Comparison of ENCODE assay signal across 11 cellular contexts in the genomic region with DNA sequence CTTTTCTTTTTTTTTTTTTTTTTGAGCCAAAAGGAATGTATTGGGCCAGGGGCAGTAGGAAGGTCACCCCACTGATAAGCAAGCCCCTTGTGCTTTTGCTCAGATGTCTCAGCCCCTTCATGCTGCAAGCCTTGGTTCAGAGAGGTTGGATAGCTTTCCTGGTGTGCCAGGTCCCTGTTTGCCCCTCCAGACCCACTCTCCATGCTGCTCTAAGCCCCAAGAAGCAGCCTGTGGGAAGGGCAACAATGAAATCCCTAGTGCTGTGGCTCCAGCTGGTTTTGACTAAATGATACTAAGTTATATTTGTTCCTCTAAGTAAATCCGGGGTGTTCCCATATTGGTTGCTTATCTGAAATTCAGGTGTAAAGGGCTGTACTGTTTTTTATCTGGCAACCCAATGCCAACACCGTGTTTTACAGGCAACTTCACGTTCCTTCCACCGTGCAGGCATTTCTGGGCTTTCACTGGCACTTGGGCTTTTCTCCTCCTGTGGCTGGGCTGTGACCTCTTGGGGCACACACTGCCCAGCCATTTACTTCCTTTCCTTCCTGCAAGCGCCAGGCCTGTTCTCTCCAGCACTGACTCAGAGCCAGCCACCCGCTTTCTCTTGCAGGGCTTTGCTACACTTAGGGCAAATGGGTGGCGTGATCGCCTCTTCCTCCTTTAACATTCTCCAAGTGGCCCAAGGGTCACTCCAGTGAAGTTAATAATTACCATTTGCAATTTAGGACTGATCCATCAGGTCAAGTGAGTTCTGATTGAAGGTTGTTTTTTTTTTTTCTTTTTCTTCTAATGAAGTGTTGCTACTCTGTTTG. TPM values are rescaled to one million over a fixed set of nuclear protein-coding genes. Genes with fewer than 3 reads are reported as not detected.
A peak's percentile ranks its signal among the peaks of the same experiment; 100 is the strongest.
DNase-seq lines count a peak whose midpoint lies in the region; ATAC-seq and TF ChIP-seq lines count a peak whose summit lies in the region.
"Had no signal": no experiment of that assay in that cellular context is flagged by ENCODE, and none has a peak within 500 bp of the region (broad histone marks: within the 10 kb centered on the region; RNA-seq: fewer than 3 reads in every experiment).

No MANE protein-coding gene starts in this region.

- H3F3A ChIP-seq in GM23338 (replicated peaks; ENCODE audit: low read depth) = no peaks in the 10 kb centered on the region

- H3K9me3 Mint-ChIP-seq in GM23338 = no peaks in the 10 kb centered on the region
- H3K9me3 Mint-ChIP-seq in WTC11 = no peaks in the 10 kb centered on the region
- H3K9me3 Mint-ChIP-seq in progenitor cell of endocrine pancreas (ENCODE audit: low read depth) = no peaks in the 10 kb centered on the region

- CTCF ChIA-PET in WTC11 (lab: Charles Lee) (interaction anchor here (0.5 to 1.8 kb wide), 12 partner anchors 8 to 120 kb away, joined by 3 to 12 read pairs (median 4); partner anchors contain the start of gene MERTK), HEK293T (lab: Yijun Ruan, JAX) (interaction anchor here (1.0 to 1.8 kb wide), 2 partner anchors 14 to 20 kb away, joined by 4 read pairs; no protein-coding TSS in a partner anchor)

- ATAC-seq in GM23338 (peak; percentile 28; the same call in 2 of the 3 replicates), WTC11 (no peak), GM19455 (IDR thresholded peaks at IDR 0.05; ENCODE audit: unreplicated experiment) (no peak)

- H3K27ac Mint-ChIP-seq in GM23338 (no peak overlapping the region), WTC11 (no peak overlapping the region), progenitor cell of endocrine pancreas (peak overlapping the region; percentile 99)

- POLR2A ChIA-PET in WTC11 (lab: Charles Lee) (no interaction called here), HEK293T (lab: Yijun Ruan, JAX) (interaction anchor here (1.3 kb wide), 1 partner anchor 22 kb away, joined by 4 read pairs; the partner anchor contains the start of gene MERTK)

- no peak overlapping the region for H3K4me3 ChIP-seq in GM23338

- H3K4me1 Mint-ChIP-seq in GM23338 (0 out of 3 replicates have a peak, but pooled peaks cover 7% of the 10 kb centered on the region), WTC11 (peaks cover 7% of the 10 kb centered on the region; the same call in 1 of the 2 replicates), progenitor cell of endocrine pancreas (ENCODE audit: low read depth) (peaks cover 37% of the 10 kb centered on the region)

- H3K9me2 ChIP-seq in GM23338 (ENCODE audit: insufficient read depth) = no peaks in the 10 kb centered on the region

- no peak overlapping the region for H3K27ac ChIP-seq in GM23338 (ENCODE audit: low read depth)

- H3K36me3 Mint-ChIP-seq in GM23338 (ENCODE audit: low read depth) (no peaks in the 10 kb centered on the region), WTC11 (no peaks in the 10 kb centered on the region), progenitor cell of endocrine pancreas (ENCODE audit: insufficient read depth) (peaks cover 6% of the 10 kb centered on the region)

- H3K4me2 ChIP-seq in GM23338 = no peak overlapping the region

- no peak for DNase-seq in GM23338 (ENCODE audit: low spot score)
- no peak for DNase-seq in WTC11 (ENCODE audit: low spot score)
- peak; percentile 35 to 48 for DNase-seq in hippocampal formation (lab: John Stamatoyannopoulos, UW)
- peak; percentile 11 for DNase-seq in progenitor cell of endocrine pancreas (ENCODE audit: low spot score, unreplicated experiment)
- no peak for DNase-seq in cerebellar cortex (ENCODE audit: low spot score)
- no peak for DNase-seq in HEK293T (ENCODE audit: extremely low spot score)
- no peak for DNase-seq in GDM1 (lab: John Stamatoyannopoulos, UW)
- DNase-seq: COR-L47; NCI-H2029 treated with DMSO at 0.1 percent for 48 hours; stimulated activated CD4-positive, alpha-beta T cell treated with anti-CD3 and anti-CD28 coated beads, Interleukin-15, amount 100 ng/mL, for 24 hours had no signal

- H2AFZ ChIP-seq in GM23338 = no peak overlapping the region

- H3K27me3 ChIP-seq in GM23338 (ENCODE audit: insufficient read depth) = no peaks in the 10 kb centered on the region

- H3K79me2 ChIP-seq in GM23338 (replicated peaks; ENCODE audit: insufficient read depth) = no peaks in the 10 kb centered on the region

- no peaks in the 10 kb centered on the region for H3K4me1 ChIP-seq in GM23338 (ENCODE audit: insufficient read depth)

- H4K20me1 ChIP-seq in GM23338 (replicated peaks; ENCODE audit: insufficient read depth) = no peaks in the 10 kb centered on the region; the same call in 1 of the 2 replicates

- no peaks in the 10 kb centered on the region for H3K36me3 ChIP-seq in GM23338 (ENCODE audit: insufficient read depth)

- TF ChIP-seq CTCF in GM23338 (conservative IDR thresholded peaks at IDR 0.05; ENCODE audit: low read depth in 2 of 2) = no peak
- TF ChIP-seq CTCF in WTC11 (IDR thresholded peaks at IDR 0.05) = no peak
- TF ChIP-seq CTCF in progenitor cell of endocrine pancreas (IDR thresholded peaks at IDR 0.05; ENCODE audit: unreplicated experiment) = no peak

- H3K27me3 Mint-ChIP-seq in GM23338 (ENCODE audit: insufficient read depth, low read depth, poor library complexity) (peaks cover 7% of the 10 kb centered on the region), WTC11 (ENCODE audit: low read depth) (no peaks in the 10 kb centered on the region), progenitor cell of endocrine pancreas (no peaks in the 10 kb centered on the region)

- H3K4me3 Mint-ChIP-seq in GM23338 = no peak overlapping the region
- no peak overlapping the region for H3K4me3 Mint-ChIP-seq in WTC11
- peak overlapping the region; percentile 50 for H3K4me3 Mint-ChIP-seq in progenitor cell of endocrine pancreas (ENCODE audit: low read depth)

TF ChIP-seq in GM23338, 12 proteins besides CTCF, POLR2A, EP300 and RAD21:
- TF ChIP-seq ZNF114 (CRISPR knock-in tag; IDR thresholded peaks at IDR 0.05) = no peak
- TF ChIP-seq, protein P1, sequence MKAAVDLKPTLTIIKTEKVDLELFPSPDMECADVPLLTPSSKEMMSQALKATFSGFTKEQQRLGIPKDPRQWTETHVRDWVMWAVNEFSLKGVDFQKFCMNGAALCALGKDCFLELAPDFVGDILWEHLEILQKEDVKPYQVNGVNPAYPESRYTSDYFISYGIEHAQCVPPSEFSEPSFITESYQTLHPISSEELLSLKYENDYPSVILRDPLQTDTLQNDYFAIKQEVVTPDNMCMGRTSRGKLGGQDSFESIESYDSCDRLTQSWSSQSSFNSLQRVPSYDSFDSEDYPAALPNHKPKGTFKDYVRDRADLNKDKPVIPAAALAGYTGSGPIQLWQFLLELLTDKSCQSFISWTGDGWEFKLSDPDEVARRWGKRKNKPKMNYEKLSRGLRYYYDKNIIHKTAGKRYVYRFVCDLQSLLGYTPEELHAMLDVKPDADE (IDR thresholded peaks at IDR 0.05) = no peak
- TF ChIP-seq CREB1 (CRISPR knock-in tag; IDR thresholded peaks at IDR 0.05; ENCODE audit: low read depth) = no peak

TF ChIP-seq in WTC11, 78 proteins besides CTCF, POLR2A, EP300 and RAD21 (continues in another document):
- TF ChIP-seq E2F4 (CRISPR knock-in tag; IDR thresholded peaks at IDR 0.05; ENCODE audit: borderline replicate concordance, low read depth) (no peak), EMX1 (CRISPR knock-in tag; IDR thresholded peaks at IDR 0.05) (no peak)

TF ChIP-seq in HEK293T, 16 proteins besides CTCF, POLR2A, EP300 and RAD21:
- TF ChIP-seq PKNOX1 (IDR thresholded peaks at IDR 0.05) = no peak
- TF ChIP-seq ARNT (IDR thresholded peaks at IDR 0.05) = no peak
- TF ChIP-seq SP1 (IDR thresholded peaks at IDR 0.05) = no peak
- TF ChIP-seq ELF4 (IDR thresholded peaks at IDR 0.05) = no peak
- no peak for TF ChIP-seq ZNF384 (IDR thresholded peaks at IDR 0.05)
- TF ChIP-seq TARDBP (IDR thresholded peaks at IDR 0.05) = no peak
- no peak for TF ChIP-seq FOXK2 (IDR thresholded peaks at IDR 0.05)
- TF ChIP-seq L3MBTL2 (conservative IDR thresholded peaks at IDR 0.05) = no peak

RNA-seq across cellular contexts. Expression of gene MERTK, which starts 21.6 kb away (rescaled TPM):
- total RNA-seq in GM23338 (2014; rRNA removed; shearing (Covaris generic)) = 8.7 and 9.0 TPM in 2 replicates
- polyA plus RNA-seq in GM23338 (2016; fragmentation: Nextera tagmentation; extraction: Ambion mirVana) = 2.4 and 3.0 TPM in 2 replicates
- total RNA-seq in WTC11 (2021) = 5.7 to 7.3 TPM (median 6.9 TPM) in 3 replicates
- total RNA-seq in progenitor cell of endocrine pancreas = 20.1 and 20.7 TPM in 2 replicates

RNA-seq across cellular contexts. Expression of gene ANAPC1, which starts 36.0 kb away (rescaled TPM):
- total RNA-seq in GM23338 (2014; rRNA removed; shearing (Covaris generic)) = 148 and 175 TPM in 2 replicates
- polyA plus RNA-seq in GM23338 (2016; fragmentation: Nextera tagmentation; extraction: Ambion mirVana) = 14.0 and 17.8 TPM in 2 replicates
- total RNA-seq in WTC11 (2021) = 96.9 to 122 TPM (median 97.1 TPM) in 3 replicates
- 54.9 and 61.5 TPM in 2 replicates for total RNA-seq in progenitor cell of endocrine pancreas

Comparison
In these comparisons a context has a peak if more than half of its experiments do, and no peak if none do; other contexts are left out.
1. DNase-seq: peak in hippocampal formation (2 of 2) and progenitor cell of endocrine pancreas (single experiment); none in GM23338 (single experiment), WTC11 (single experiment), cerebellar cortex (single experiment), HEK293T (single experiment) and GDM1 (single experiment).